ENCODE assay signal across 20 cellular contexts in the genomic region with DNA sequence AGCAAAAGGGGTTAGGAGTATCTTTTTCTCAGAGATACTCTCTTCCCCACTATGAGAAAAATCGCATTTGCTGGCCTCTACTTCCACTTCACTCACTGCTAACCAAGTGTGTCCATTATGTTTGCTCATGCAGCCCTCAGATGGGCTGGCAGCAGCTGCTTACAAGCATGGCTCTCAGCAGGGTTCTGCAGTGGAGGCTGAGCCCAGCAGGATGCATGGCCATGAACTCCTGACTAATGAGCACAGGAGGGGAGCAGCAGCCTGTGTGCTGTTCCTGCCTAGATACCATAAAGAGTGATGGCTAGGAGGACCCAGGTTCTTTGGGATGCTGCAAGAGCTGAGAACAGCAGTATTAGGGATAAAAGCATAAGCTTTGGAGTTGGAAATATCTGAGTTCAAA.
DNase-seq lines count a peak whose midpoint lies in the region; ATAC-seq and TF ChIP-seq lines count a peak whose summit lies in the region.
"Had no signal": no experiment of that assay in that cellular context is flagged by ENCODE, and none has a peak within 500 bp of the region (broad histone marks: within the 10 kb centered on the region; RNA-seq: fewer than 3 reads in every experiment).

No MANE protein-coding gene starts in this region.

- no peak for TF ChIP-seq POLR2A in stomach (IDR thresholded peaks at IDR 0.05)

- no peaks in the 10 kb centered on the region for H3K9me3 ChIP-seq in stomach
- no peaks in the 10 kb centered on the region for H3K9me3 ChIP-seq in left lung
- H3K9me3 ChIP-seq: breast epithelium, suprapubic skin had no signal

- no peak for TF ChIP-seq EP300 in stomach (IDR thresholded peaks at IDR 0.05)

- peaks cover 20% of the 10 kb centered on the region for H3K4me1 Mint-ChIP-seq in glutamatergic neuron (ENCODE audit: low read depth, unreplicated experiment)

- H3K36me3 ChIP-seq in stomach: no peaks in the 10 kb centered on the region
- no peaks in the 10 kb centered on the region for H3K36me3 ChIP-seq in left lung
- H3K36me3 ChIP-seq: breast epithelium, suprapubic skin had no signal

- H3K27me3 Mint-ChIP-seq in glutamatergic neuron (ENCODE audit: unreplicated experiment): no peaks in the 10 kb centered on the region

- H3K4me3 Mint-ChIP-seq in glutamatergic neuron (ENCODE audit: unreplicated experiment): no peak overlapping the region
- H3K4me3 Mint-ChIP-seq: activated CD4-positive, alpha-beta memory T cell treated with anti-CD3 and anti-CD28 coated beads for 36 hours; activated T-cell treated with anti-CD3 and anti-CD28 coated beads, Interleukin-2, amount 50 U/mL, for 4 hours had no signal

- H3K27ac ChIP-seq in stomach: no peak overlapping the region
- no peak overlapping the region for H3K27ac ChIP-seq in left lung
- H3K27ac ChIP-seq: breast epithelium, parathyroid adenoma, suprapubic skin had no signal

- no peaks in the 10 kb centered on the region for H3K36me3 Mint-ChIP-seq in glutamatergic neuron (ENCODE audit: unreplicated experiment)
- H3K36me3 Mint-ChIP-seq: activated CD4-positive, alpha-beta memory T cell treated with anti-CD3 and anti-CD28 coated beads for 36 hours; activated naive CD4-positive, alpha-beta T cell treated with anti-CD3 and anti-CD28 coated beads, Interleukin-2, amount 50 U/mL, for 72 hours had no signal

- H3K4me1 ChIP-seq in stomach: no peaks in the 10 kb centered on the region
- H3K4me1 ChIP-seq in left lung: no peaks in the 10 kb centered on the region
- H3K4me1 ChIP-seq: breast epithelium, parathyroid adenoma, suprapubic skin had no signal

- ATAC-seq in GM19324 (IDR thresholded peaks at IDR 0.05; ENCODE audit: low FRiP score, unreplicated experiment) (no peak), left lung (no peak)
- ATAC-seq: activated naive CD4-positive, alpha-beta T cell treated with anti-CD3 and anti-CD28 coated beads, Interleukin-2, amount 50 U/mL, for 72 hours; activated T-cell treated with anti-CD3 and anti-CD28 coated beads, Interleukin-2, amount 50 U/mL, for 4 hours had no signal

- WGBS in stomach, 5 donors: 44 to 87% (median 59%) methylated on average over 1 of the region's 1 CpG

- no peak overlapping the region for H3K4me3 ChIP-seq in stomach
- no peak overlapping the region for H3K4me3 ChIP-seq in left lung
- H3K4me3 ChIP-seq: breast epithelium, lung, suprapubic skin had no signal

- intact Hi-C loops in stomach (cut with DNase I; ENCODE audit: low total_unique reads) (no loop called here), left lung (cut with DNase I) (no loop called here)

- DNase-seq in DMS 273 (lab: John Stamatoyannopoulos, UW; ENCODE audit: unreplicated experiment) (peak; percentile 66), NCI-H1092 treated with DMSO at 0.1 percent for 48 hours (lab: John Stamatoyannopoulos, UW) (peak; percentile 60), NCI-H446 (lab: John Stamatoyannopoulos, UW) (peak; percentile 69 to 92), glutamatergic neuron (peak; percentile 34), stomach (no peak), left lung (no peak)
- DNase-seq: activated CD4-positive, alpha-beta memory T cell treated with anti-CD3 and anti-CD28 coated beads for 36 hours; activated T-cell treated with anti-CD3 and anti-CD28 coated beads, Interleukin-2, amount 50 U/mL, for 4 hours; dermis blood vessel endothelial cell; H7; Karpas-422; NCI-H1105 treated with DMSO at 0.1 percent for 48 hours; small intestine; stimulated activated CD4-positive, alpha-beta T cell treated with anti-CD3 and anti-CD28 coated beads, Interleukin-4, amount 100 ng/mL, for 24 hours had no signal

- peaks cover 7% of the 10 kb centered on the region for H3K9me3 Mint-ChIP-seq in glutamatergic neuron (ENCODE audit: unreplicated experiment)
- H3K9me3 Mint-ChIP-seq: activated CD4-positive, alpha-beta memory T cell treated with anti-CD3 and anti-CD28 coated beads for 36 hours; activated naive CD4-positive, alpha-beta T cell treated with anti-CD3 and anti-CD28 coated beads, Interleukin-2, amount 50 U/mL, for 72 hours; activated T-cell treated with anti-CD3 and anti-CD28 coated beads, Interleukin-2, amount 50 U/mL, for 4 hours had no signal

- H3K27me3 ChIP-seq in stomach (peaks cover 0 to 9% (median 6%) of the 10 kb centered on the region in 3 donors), left lung (no peaks in the 10 kb centered on the region)
- H3K27me3 ChIP-seq: breast epithelium, suprapubic skin had no signal

- TF ChIP-seq CTCF in glutamatergic neuron (IDR thresholded peaks at IDR 0.05; ENCODE audit: partially characterized antibody, unreplicated experiment) (no peak), stomach (IDR thresholded peaks at IDR 0.05) (no peak), left lung (IDR thresholded peaks at IDR 0.05) (no peak)

- H3K27ac Mint-ChIP-seq in glutamatergic neuron (ENCODE audit: unreplicated experiment): no peak overlapping the region
- H3K27ac Mint-ChIP-seq: activated CD4-positive, alpha-beta memory T cell treated with anti-CD3 and anti-CD28 coated beads for 36 hours; activated naive CD4-positive, alpha-beta T cell treated with anti-CD3 and anti-CD28 coated beads, Interleukin-2, amount 50 U/mL, for 72 hours had no signal

Comparison
In these comparisons a context has a peak if more than half of its experiments do, and no peak if none do; other contexts are left out.
1. DNase-seq: peak in DMS 273 (single experiment), NCI-H1092 treated with DMSO at 0.1 percent for 48 hours (single experiment), NCI-H446 (2 of 2) and glutamatergic neuron (single experiment); none in stomach (single experiment) and left lung (0 of 2).